ENCODE assay signal across 1 cellular context in the genomic region with DNA sequence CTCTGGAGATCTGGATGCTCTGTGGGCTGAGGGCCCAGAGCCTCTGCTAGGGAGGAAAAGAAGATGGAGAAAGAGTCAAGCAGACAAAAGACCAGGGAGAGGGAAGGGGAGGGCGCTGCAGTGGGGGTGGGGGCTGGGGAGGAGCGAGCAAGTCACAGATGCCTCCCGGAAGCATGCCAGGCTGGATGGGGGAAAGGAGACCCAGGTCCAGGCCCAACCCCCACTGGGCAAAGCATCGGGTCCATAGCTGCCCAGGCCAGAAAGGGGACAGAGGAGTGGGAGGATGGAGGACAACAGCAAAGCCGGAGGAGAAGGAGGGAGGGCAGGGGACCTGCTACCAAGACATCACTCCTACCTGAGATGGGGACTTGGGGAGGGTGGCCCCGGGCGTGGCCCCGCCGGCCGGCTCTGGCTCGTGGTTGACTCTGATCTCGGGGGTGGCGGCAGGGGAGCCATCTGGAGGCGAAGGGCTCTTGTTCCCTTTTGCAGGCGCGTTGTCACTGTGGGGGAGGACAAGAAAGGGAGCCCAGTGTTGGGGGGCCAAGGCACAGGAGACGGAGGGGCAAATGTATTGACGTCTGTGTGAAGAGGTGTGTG.
TF ChIP-seq lines count a peak whose summit lies in the region.

No MANE protein-coding gene starts in this region.

TF ChIP-seq in WTC11, 78 proteins besides CTCF, POLR2A, EP300 and RAD21 (continued from another document):
- TF ChIP-seq, protein P1, sequence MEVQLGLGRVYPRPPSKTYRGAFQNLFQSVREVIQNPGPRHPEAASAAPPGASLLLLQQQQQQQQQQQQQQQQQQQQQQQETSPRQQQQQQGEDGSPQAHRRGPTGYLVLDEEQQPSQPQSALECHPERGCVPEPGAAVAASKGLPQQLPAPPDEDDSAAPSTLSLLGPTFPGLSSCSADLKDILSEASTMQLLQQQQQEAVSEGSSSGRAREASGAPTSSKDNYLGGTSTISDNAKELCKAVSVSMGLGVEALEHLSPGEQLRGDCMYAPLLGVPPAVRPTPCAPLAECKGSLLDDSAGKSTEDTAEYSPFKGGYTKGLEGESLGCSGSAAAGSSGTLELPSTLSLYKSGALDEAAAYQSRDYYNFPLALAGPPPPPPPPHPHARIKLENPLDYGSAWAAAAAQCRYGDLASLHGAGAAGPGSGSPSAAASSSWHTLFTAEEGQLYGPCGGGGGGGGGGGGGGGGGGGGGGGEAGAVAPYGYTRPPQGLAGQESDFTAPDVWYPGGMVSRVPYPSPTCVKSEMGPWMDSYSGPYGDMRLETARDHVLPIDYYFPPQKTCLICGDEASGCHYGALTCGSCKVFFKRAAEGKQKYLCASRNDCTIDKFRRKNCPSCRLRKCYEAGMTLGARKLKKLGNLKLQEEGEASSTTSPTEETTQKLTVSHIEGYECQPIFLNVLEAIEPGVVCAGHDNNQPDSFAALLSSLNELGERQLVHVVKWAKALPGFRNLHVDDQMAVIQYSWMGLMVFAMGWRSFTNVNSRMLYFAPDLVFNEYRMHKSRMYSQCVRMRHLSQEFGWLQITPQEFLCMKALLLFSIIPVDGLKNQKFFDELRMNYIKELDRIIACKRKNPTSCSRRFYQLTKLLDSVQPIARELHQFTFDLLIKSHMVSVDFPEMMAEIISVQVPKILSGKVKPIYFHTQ (CRISPR knock-in tag; IDR thresholded peaks at IDR 0.05), result no peak
- TF ChIP-seq, protein P2, sequence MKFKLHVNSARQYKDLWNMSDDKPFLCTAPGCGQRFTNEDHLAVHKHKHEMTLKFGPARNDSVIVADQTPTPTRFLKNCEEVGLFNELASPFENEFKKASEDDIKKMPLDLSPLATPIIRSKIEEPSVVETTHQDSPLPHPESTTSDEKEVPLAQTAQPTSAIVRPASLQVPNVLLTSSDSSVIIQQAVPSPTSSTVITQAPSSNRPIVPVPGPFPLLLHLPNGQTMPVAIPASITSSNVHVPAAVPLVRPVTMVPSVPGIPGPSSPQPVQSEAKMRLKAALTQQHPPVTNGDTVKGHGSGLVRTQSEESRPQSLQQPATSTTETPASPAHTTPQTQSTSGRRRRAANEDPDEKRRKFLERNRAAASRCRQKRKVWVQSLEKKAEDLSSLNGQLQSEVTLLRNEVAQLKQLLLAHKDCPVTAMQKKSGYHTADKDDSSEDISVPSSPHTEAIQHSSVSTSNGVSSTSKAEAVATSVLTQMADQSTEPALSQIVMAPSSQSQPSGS (CRISPR knock-in tag; IDR thresholded peaks at IDR 0.05; ENCODE audit: borderline replicate concordance, low read depth), result no peak
- no peak for TF ChIP-seq JUN (CRISPR knock-in tag; IDR thresholded peaks at IDR 0.05)
- TF ChIP-seq GABPB1 (CRISPR knock-in tag; IDR thresholded peaks at IDR 0.05), result no peak
- TF ChIP-seq, protein P3, sequence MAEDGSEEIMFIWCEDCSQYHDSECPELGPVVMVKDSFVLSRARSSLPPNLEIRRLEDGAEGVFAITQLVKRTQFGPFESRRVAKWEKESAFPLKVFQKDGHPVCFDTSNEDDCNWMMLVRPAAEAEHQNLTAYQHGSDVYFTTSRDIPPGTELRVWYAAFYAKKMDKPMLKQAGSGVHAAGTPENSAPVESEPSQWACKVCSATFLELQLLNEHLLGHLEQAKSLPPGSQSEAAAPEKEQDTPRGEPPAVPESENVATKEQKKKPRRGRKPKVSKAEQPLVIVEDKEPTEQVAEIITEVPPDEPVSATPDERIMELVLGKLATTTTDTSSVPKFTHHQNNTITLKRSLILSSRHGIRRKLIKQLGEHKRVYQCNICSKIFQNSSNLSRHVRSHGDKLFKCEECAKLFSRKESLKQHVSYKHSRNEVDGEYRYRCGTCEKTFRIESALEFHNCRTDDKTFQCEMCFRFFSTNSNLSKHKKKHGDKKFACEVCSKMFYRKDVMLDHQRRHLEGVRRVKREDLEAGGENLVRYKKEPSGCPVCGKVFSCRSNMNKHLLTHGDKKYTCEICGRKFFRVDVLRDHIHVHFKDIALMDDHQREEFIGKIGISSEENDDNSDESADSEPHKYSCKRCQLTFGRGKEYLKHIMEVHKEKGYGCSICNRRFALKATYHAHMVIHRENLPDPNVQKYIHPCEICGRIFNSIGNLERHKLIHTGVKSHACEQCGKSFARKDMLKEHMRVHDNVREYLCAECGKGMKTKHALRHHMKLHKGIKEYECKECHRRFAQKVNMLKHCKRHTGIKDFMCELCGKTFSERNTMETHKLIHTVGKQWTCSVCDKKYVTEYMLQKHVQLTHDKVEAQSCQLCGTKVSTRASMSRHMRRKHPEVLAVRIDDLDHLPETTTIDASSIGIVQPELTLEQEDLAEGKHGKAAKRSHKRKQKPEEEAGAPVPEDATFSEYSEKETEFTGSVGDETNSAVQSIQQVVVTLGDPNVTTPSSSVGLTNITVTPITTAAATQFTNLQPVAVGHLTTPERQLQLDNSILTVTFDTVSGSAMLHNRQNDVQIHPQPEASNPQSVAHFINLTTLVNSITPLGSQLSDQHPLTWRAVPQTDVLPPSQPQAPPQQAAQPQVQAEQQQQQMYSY (CRISPR knock-in tag; IDR thresholded peaks at IDR 0.05), result no peak
- TF ChIP-seq, protein P4, sequence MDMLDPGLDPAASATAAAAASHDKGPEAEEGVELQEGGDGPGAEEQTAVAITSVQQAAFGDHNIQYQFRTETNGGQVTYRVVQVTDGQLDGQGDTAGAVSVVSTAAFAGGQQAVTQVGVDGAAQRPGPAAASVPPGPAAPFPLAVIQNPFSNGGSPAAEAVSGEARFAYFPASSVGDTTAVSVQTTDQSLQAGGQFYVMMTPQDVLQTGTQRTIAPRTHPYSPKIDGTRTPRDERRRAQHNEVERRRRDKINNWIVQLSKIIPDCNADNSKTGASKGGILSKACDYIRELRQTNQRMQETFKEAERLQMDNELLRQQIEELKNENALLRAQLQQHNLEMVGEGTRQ (CRISPR knock-in tag; IDR thresholded peaks at IDR 0.05), result no peak
- no peak for TF ChIP-seq MXD4 (CRISPR knock-in tag; IDR thresholded peaks at IDR 0.05; ENCODE audit: borderline replicate concordance)
